Comparison of ENCODE assay signal across 18 cellular contexts in genomic region chr2:66689456-66690051, GRCh38.
DNase-seq lines count a peak whose midpoint lies in the region; ATAC-seq, FAIRE-seq and TF ChIP-seq lines count a peak whose summit lies in the region.
"Had no signal": no experiment of that assay in that cellular context is flagged by ENCODE, and none has a peak within 500 bp of the region (broad histone marks: within the 10 kb centered on the region; RNA-seq: fewer than 3 reads in every experiment).

No MANE protein-coding gene starts in this region.

- TF ChIP-seq EP300 in gastroesophageal sphincter (IDR thresholded peaks at IDR 0.05) (no peak), upper lobe of left lung (IDR thresholded peaks at IDR 0.05) (no peak)

- H3K36me3 ChIP-seq in gastroesophageal sphincter (no peaks in the 10 kb centered on the region), pancreas (no peaks in the 10 kb centered on the region), upper lobe of left lung (no peaks in the 10 kb centered on the region)
- H3K36me3 ChIP-seq: MG63 had no signal

- no peak for FAIRE-seq in pancreas (lab: Jason Lieb, UNC)
- FAIRE-seq: A549, H54 had no signal

- DNase-seq in NCI-H1048 (lab: John Stamatoyannopoulos, UW) (peak; percentile 43), pancreas (no peak), upper lobe of left lung (no peak), mesenteric fat pad (ENCODE audit: low spot score) (no peak), NOMO-1 treated with dmso at 0.1 percent for 144 hours (lab: John Stamatoyannopoulos, UW; ENCODE audit: unreplicated experiment) (no peak), RKO (ENCODE audit: low spot score) (no peak)
- DNase-seq: COR-L47, MG63, NCI-H1105, NCI-H187, NCI-H446, NCI-H774 had no signal

- H3K27ac ChIP-seq in gastroesophageal sphincter: peak overlapping the region; percentile 79 to 95 (median 84)
- H3K27ac ChIP-seq in pancreas: peak overlapping the region in 1 of 4 donors; percentile 2
- peak overlapping the region; percentile 16 to 40 (median 18) for H3K27ac ChIP-seq in upper lobe of left lung
- H3K27ac ChIP-seq: A549, C4-2B had no signal

- 34 to 40% methylated on average over 5 of the region's 5 CpGs for WGBS in gastroesophageal sphincter (ENCODE audit: low coverage in 1 of 2), 2 donors
- WGBS in pancreas, 2 donors: 48 to 51% methylated on average over 5 of the region's 5 CpGs
- WGBS in upper lobe of left lung, 2 donors: 80 to 85% methylated on average over 5 of the region's 5 CpGs

- H3K9me3 ChIP-seq in gastroesophageal sphincter (no peaks in the 10 kb centered on the region), pancreas (no peaks in the 10 kb centered on the region), upper lobe of left lung (no peaks in the 10 kb centered on the region)
- H3K9me3 ChIP-seq: A549, MG63 had no signal

- ATAC-seq in gastroesophageal sphincter (no peak), pancreas (peak in 3 of 4 donors; percentile 51 to 74 (median 52)), upper lobe of left lung (ENCODE audit: low FRiP score in 2 of 2) (no peak), GM19351 (IDR thresholded peaks at IDR 0.05; ENCODE audit: unreplicated experiment) (no peak)
- ATAC-seq: A549, Panc1 had no signal

- TF ChIP-seq POLR2A in gastroesophageal sphincter (IDR thresholded peaks at IDR 0.05): no peak
- TF ChIP-seq POLR2A in upper lobe of left lung (IDR thresholded peaks at IDR 0.05): no peak

- no peak for TF ChIP-seq CTCF in gastroesophageal sphincter (IDR thresholded peaks at IDR 0.05)
- TF ChIP-seq CTCF in pancreas (IDR thresholded peaks at IDR 0.05): no peak
- TF ChIP-seq CTCF in upper lobe of left lung (IDR thresholded peaks at IDR 0.05): no peak

- peaks cover 0 to 24% (median 3%) of the 10 kb centered on the region in 3 donors for H3K4me1 ChIP-seq in gastroesophageal sphincter
- H3K4me1 ChIP-seq in pancreas: no peaks in the 10 kb centered on the region
- no peaks in the 10 kb centered on the region for H3K4me1 ChIP-seq in upper lobe of left lung
- H3K4me1 ChIP-seq: A549 had no signal

- H3K27me3 ChIP-seq in gastroesophageal sphincter (no peaks in the 10 kb centered on the region), pancreas (no peaks in the 10 kb centered on the region), upper lobe of left lung (no peaks in the 10 kb centered on the region)
- H3K27me3 ChIP-seq: MG63 had no signal

- H3K4me3 ChIP-seq in gastroesophageal sphincter (no peak overlapping the region), pancreas (no peak overlapping the region), upper lobe of left lung (no peak overlapping the region)
- H3K4me3 ChIP-seq: A549, MG63 had no signal

- intact Hi-C loops in pancreas (cut with DNase I): no loop called here

Comparison
In these comparisons a context has a peak if more than half of its experiments do, and no peak if none do; other contexts are left out.
1. ATAC-seq: peak in pancreas (3 of 4); none in gastroesophageal sphincter (single experiment), upper lobe of left lung (0 of 2) and GM19351 (single experiment).